Comparison of ENCODE assay signal across 8 cellular contexts in the genomic region with DNA sequence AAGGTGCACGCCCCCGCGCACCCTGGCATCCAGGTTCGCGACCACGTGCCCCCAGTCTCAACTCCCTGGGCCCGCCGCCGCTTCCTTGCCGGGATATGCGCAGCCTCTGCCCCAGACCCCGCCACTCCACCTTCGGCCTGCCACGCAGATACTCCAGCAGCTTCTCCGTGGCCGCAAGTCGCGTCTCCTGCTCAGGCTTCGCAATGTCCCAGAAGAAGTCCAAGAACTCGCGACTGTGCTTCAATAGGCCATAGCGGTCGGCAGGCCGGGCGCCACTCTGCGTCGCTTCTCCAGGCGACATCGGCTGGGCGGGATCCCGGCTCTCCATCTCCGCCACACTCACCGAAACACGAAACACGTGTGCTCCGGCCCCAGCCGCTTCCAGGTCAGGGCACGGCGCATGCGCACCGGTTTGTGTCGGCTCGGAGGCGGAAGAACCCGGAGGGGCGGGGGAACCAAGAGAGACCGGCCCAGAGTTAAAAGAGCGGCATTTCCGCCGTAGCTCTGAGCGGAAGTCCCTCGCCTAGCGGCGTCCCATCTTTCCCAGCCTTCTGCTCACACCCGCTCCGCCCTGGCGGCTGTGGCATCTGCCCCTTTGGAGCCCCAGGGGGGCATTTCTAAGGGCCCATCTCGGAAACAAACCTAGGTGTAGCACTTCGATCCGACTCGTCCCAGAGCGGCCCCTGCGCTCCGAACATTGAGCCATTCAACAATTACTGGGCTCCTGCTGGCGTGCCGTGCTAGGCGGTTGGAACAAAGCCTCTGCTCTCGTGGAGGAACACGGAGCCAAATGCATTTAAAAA. TPM values are rescaled to one million over a fixed set of nuclear protein-coding genes. Genes with fewer than 3 reads are reported as not detected.
DNase-seq lines count a peak whose midpoint lies in the region; ATAC-seq and FAIRE-seq lines count a peak whose summit lies in the region.

Gene MYBBP1A, minus strand, starts transcription at position 388 of the 803 bp plus-strand sequence. Its CDS starts 60 bp downstream, at position 328.

- H3K9me3 Mint-ChIP-seq in activated CD4-positive, alpha-beta T cell treated with anti-CD3 and anti-CD28 coated beads, Interleukin-2, amount 10 ng/mL, durations not matched to agents 24 days and 14 days: no peaks in the 10 kb centered on the region

- H3K4me3 Mint-ChIP-seq in activated CD4-positive, alpha-beta T cell treated with anti-CD3 and anti-CD28 coated beads, Interleukin-2, amount 10 ng/mL, durations not matched to agents 24 days and 14 days: peak within 1 kb of the TSS; percentile 90

- intact Hi-C loops in activated CD4-positive, alpha-beta T cell treated with anti-CD3 and anti-CD28 coated beads, Interleukin-2, amount 10 ng/mL, durations not matched to agents 24 days and 14 days (cut with micrococcal nuclease): loop anchor here (5.0 kb wide), 1 partner anchor 147 kb away; the partner anchor contains the start of gene PELP1
- intact Hi-C loops in left colon (cut with DNase I, micrococcal nuclease): no loop called here

- ATAC-seq in HG03460 (IDR thresholded peaks at IDR 0.05; ENCODE audit: unreplicated experiment) (peak; percentile 70), left colon (peak; percentile 80)

- DNase-seq in GM19239 (ENCODE audit: insufficient read length, low spot score) (peak; percentile 100), NCI-H526 treated with DMSO at 0.1 percent for 48 hours (lab: John Stamatoyannopoulos, UW) (peak; percentile 80), cortex of kidney (lab: John Stamatoyannopoulos, UW) (peak; percentile 61), left colon (peak; percentile 97 to 99)
- DNase-seq in activated CD4-positive, alpha-beta T cell treated with anti-CD3 and anti-CD28 coated beads, Interleukin-2, amount 10 ng/mL, durations not matched to agents 24 days and 14 days: peak; percentile 99
- DNase-seq in stimulated activated CD4-positive, alpha-beta T cell treated with anti-CD3 and anti-CD28 coated beads, Interleukin-1b, Interleukin-23, amount 100 ng/mL, for 48 hours: peak; percentile 97

- H3K9me3 ChIP-seq in BLaER1: no peaks in the 10 kb centered on the region

- peaks cover 25% of the 10 kb centered on the region for H3K4me1 Mint-ChIP-seq in activated CD4-positive, alpha-beta T cell treated with anti-CD3 and anti-CD28 coated beads, Interleukin-2, amount 10 ng/mL, durations not matched to agents 24 days and 14 days

- FAIRE-seq in GM19239 (lab: Jason Lieb, UNC): peak; percentile 99

- H4K20me1 ChIP-seq in BLaER1: peaks cover 42% of the 10 kb centered on the region

- H3K27me3 ChIP-seq in BLaER1: no peaks in the 10 kb centered on the region

- peaks cover 37% of the 10 kb centered on the region for H3K36me3 Mint-ChIP-seq in activated CD4-positive, alpha-beta T cell treated with anti-CD3 and anti-CD28 coated beads, Interleukin-2, amount 10 ng/mL, durations not matched to agents 24 days and 14 days (ENCODE audit: low read depth)

- H3K27ac ChIP-seq in BLaER1: peak within 1 kb of the TSS; percentile 88

- peaks cover 40% of the 10 kb centered on the region for H3K36me3 ChIP-seq in BLaER1

- H3K9ac ChIP-seq in BLaER1: peak within 1 kb of the TSS; percentile 90

- peak within 1 kb of the TSS; percentile 80 for H3K4me3 ChIP-seq in BLaER1

- H3K27me3 Mint-ChIP-seq in activated CD4-positive, alpha-beta T cell treated with anti-CD3 and anti-CD28 coated beads, Interleukin-2, amount 10 ng/mL, durations not matched to agents 24 days and 14 days: no peaks in the 10 kb centered on the region

- H3K27ac Mint-ChIP-seq in activated CD4-positive, alpha-beta T cell treated with anti-CD3 and anti-CD28 coated beads, Interleukin-2, amount 10 ng/mL, durations not matched to agents 24 days and 14 days: peak within 1 kb of the TSS; percentile 95

- peaks cover 36% of the 10 kb centered on the region for H3K4me1 ChIP-seq in BLaER1

- peak within 1 kb of the TSS; percentile 98 for H3K4me2 ChIP-seq in BLaER1

RNA-seq across cellular contexts. Expression of gene MYBBP1A, which starts in this region (rescaled TPM):
- total RNA-seq in activated CD4-positive, alpha-beta T cell treated with anti-CD3 and anti-CD28 coated beads, Interleukin-2, amount 10 ng/mL, durations not matched to agents 24 days and 14 days: 178 and 181 TPM in 2 replicates
- 10 to 100 TPM; 28.1 to 41.6 TPM for total RNA-seq in left colon

Comparison
In these comparisons a context has a peak if more than half of its experiments do, and no peak if none do; other contexts are left out.
1. Peak in every context shown above with its lines: DNase-seq, ATAC-seq, H3K4me3 ChIP-seq and H3K27ac ChIP-seq.